In the genomic region with DNA sequence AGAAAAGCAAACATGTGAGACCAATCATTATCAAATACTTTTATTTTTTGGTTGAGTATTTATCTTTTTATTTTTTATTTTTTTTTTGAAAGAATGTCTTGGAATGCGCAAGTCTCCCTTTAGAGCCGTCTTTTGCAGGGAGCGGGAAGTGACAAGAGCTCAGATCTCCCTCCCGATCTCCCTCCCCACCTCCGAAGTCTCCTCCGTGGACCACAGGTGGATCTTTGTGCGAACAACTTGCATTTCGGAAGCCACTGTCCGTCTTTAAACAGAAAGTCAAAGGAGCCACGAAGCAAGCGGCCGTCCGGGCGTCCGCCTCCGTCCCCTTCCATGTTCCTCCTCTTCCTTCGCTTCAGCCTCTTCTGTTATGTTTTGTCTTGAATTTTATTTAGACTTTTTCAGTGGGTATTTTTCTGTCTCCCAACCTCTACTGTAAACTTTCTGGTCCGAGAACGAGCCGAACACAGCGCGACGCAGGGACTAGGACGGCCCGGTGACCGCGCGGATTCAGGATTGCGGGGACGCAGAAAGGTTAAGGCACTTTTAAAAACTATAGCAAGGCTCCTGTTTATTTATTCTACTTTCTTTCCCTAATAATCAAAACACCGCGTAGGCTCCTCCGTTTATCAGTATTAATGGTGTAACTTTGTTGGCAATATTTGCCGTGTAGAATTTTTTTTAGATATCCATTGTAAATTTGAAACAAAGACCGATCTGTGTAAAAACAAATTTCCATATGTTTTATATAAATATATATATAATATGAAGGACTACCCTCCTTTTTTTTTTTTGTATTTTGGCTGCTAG, we compare ENCODE assay signal across 17 cellular contexts. TPM values are rescaled to one million over a fixed set of nuclear protein-coding genes. Genes with fewer than 3 reads are reported as not detected.
DNase-seq lines count a peak whose midpoint lies in the region; ATAC-seq and TF ChIP-seq lines count a peak whose summit lies in the region.
"Had no signal": no experiment of that assay in that cellular context is flagged by ENCODE, and none has a peak within 500 bp of the region (broad histone marks: within the 10 kb centered on the region; RNA-seq: fewer than 3 reads in every experiment).

No MANE protein-coding gene starts in this region.

- H3K36me3 Mint-ChIP-seq in stimulated activated naive B cell treated with anti-CD40 and anti-IgM and Interleukin-4, amounts not matched to agents 10 μg/mL and 1 μg/mL and 100 μg/mL, for 72 hours = peaks cover 1 to 3% of the 10 kb centered on the region in 2 donors
- H3K36me3 Mint-ChIP-seq in activated CD8-positive, alpha-beta T cell treated with anti-CD3 and anti-CD28 coated beads for 36 hours (ENCODE audit: low read depth) = no peaks in the 10 kb centered on the region

- H3K9me3 ChIP-seq in SK-N-SH (no peaks in the 10 kb centered on the region), duodenal mucosa (ENCODE audit: control insufficient read depth in 1 of 2, low read length in 2 of 2) (no peaks in the 10 kb centered on the region), lung (ENCODE audit: control insufficient read depth in 2 of 2, insufficient read depth in 1 of 2, low read length in 1 of 2) (peaks cover 0 to 2% of the 10 kb centered on the region in 2 donors)
- H3K9me3 ChIP-seq: Caco-2, suprapubic skin had no signal

- H3K9me2 ChIP-seq in SK-N-SH = no peaks in the 10 kb centered on the region

- TF ChIP-seq RAD21 in SK-N-SH (IDR thresholded peaks at IDR 0.05; ENCODE audit: low read length) = no peak

- peak overlapping the region; percentile 91 for H3K27ac Mint-ChIP-seq in stimulated activated naive B cell treated with anti-CD40 and anti-IgM and Interleukin-4, amounts not matched to agents 10 μg/mL and 1 μg/mL and 100 μg/mL, for 72 hours
- no peak overlapping the region for H3K27ac Mint-ChIP-seq in activated CD8-positive, alpha-beta T cell treated with anti-CD3 and anti-CD28 coated beads for 36 hours
- H3K27ac Mint-ChIP-seq: T-helper 2 cell treated with Interferon-gamma antibody and Interleukin-4, amounts not matched to agents 5 μg/mL and 100 μg/mL, for 36 hours had no signal

- H3K79me2 ChIP-seq in SK-N-SH (ENCODE audit: insufficient read depth) = no peaks in the 10 kb centered on the region

- TF ChIP-seq CTCF in SK-N-SH (IDR thresholded peaks at IDR 0.05) (no peak), lung (IDR thresholded peaks at IDR 0.05; ENCODE audit: control extremely low read depth, extremely low read depth) (no peak)
- no peak for TF ChIP-seq CTCF in activated CD8-positive, alpha-beta T cell treated with anti-CD3 and anti-CD28 coated beads for 36 hours (IDR thresholded peaks at IDR 0.05)

- no peak overlapping the region for H3K27ac ChIP-seq in SK-N-SH (ENCODE audit: low read depth in 2 of 2, low read length in 1 of 2)
- H3K27ac ChIP-seq in duodenal mucosa (ENCODE audit: low read depth, low read length) = no peak overlapping the region
- peak overlapping the region in 1 of 2 donors; percentile 48 for H3K27ac ChIP-seq in lung (ENCODE audit: low read depth in 1 of 2, low read length in 1 of 2)
- H3K27ac ChIP-seq: 22Rv1, suprapubic skin had no signal

- no peaks in the 10 kb centered on the region for H3F3A ChIP-seq in SK-N-SH (replicated peaks; ENCODE audit: insufficient read depth)

- no peak for ATAC-seq in SK-N-SH treated with all-trans-retinoic acid at 6 μM for 48 hours
- no peak for ATAC-seq in lung (ENCODE audit: insufficient read depth, low FRiP score)
- ATAC-seq in stimulated activated naive B cell treated with anti-CD40 and anti-IgM and Interleukin-4, amounts not matched to agents 10 μg/mL and 1 μg/mL and 100 μg/mL, for 72 hours (replicated peaks) = no peak
- no peak for ATAC-seq in GM21786 (IDR thresholded peaks at IDR 0.05; ENCODE audit: unreplicated experiment)
- ATAC-seq in activated CD8-positive, alpha-beta T cell treated with anti-CD3 and anti-CD28 coated beads for 36 hours = no peak
- ATAC-seq: PC-3, sciatic nerve had no signal

- CTCF ChIA-PET in SK-N-SH (lab: Yijun Ruan, JAX) = no interaction called here
- CTCF ChIA-PET in activated CD8-positive, alpha-beta T cell treated with anti-CD3 and anti-CD28 coated beads for 36 hours (lab: Charles Lee) = no interaction called here

- H3K36me3 ChIP-seq in SK-N-SH (replicated peaks in 1 of 2; ENCODE audit: control insufficient read depth in 1 of 2, insufficient read depth in 2 of 2, low read length in 1 of 2) (no peaks in the 10 kb centered on the region), duodenal mucosa (ENCODE audit: control insufficient read depth in 1 of 2, insufficient read depth in 2 of 2, low read length in 2 of 2) (peaks cover 0 to 4% of the 10 kb centered on the region in 2 donors), lung (ENCODE audit: control insufficient read depth in 2 of 2, insufficient read depth in 2 of 2, low read length in 2 of 2) (peaks cover 0 to 2% of the 10 kb centered on the region in 2 donors)
- H3K36me3 ChIP-seq: suprapubic skin had no signal

- H3K9ac ChIP-seq in SK-N-SH (no peak overlapping the region), duodenal mucosa (ENCODE audit: low read depth in 1 of 2, low read length in 2 of 2) (peak overlapping the region; percentile 21 to 54)

- no peak for DNase-seq in SK-N-SH
- no peak for DNase-seq in lung (ENCODE audit: low spot score)
- DNase-seq in stimulated activated naive B cell treated with anti-CD40 and anti-IgM and Interleukin-4, amounts not matched to agents 10 μg/mL and 1 μg/mL and 100 μg/mL, for 72 hours = no peak
- DNase-seq in NCI-H2081 (lab: John Stamatoyannopoulos, UW) = no peak
- no peak for DNase-seq in activated CD8-positive, alpha-beta T cell treated with anti-CD3 and anti-CD28 coated beads for 36 hours
- DNase-seq: activated CD4-positive, alpha-beta T cell treated with anti-CD3 and anti-CD28 coated beads, Interleukin-2, amount 50 U/mL, for 1 hour; Caco-2; NCI-H1105; PC-3 had no signal

- no peak overlapping the region for H2AFZ ChIP-seq in SK-N-SH (ENCODE audit: low read depth)

- H3K4me1 ChIP-seq in SK-N-SH (ENCODE audit: control insufficient read depth in 1 of 2, insufficient read depth in 2 of 2, low read depth in 1 of 2, low read length in 1 of 2) (no peaks in the 10 kb centered on the region), duodenal mucosa (ENCODE audit: control insufficient read depth in 1 of 2, insufficient read depth in 2 of 2, low read length in 2 of 2) (peaks cover 0 to 15% of the 10 kb centered on the region in 2 donors), lung (ENCODE audit: control insufficient read depth in 2 of 2, insufficient read depth in 2 of 2, low read length in 2 of 2) (peaks cover 0 to 4% of the 10 kb centered on the region in 2 donors)

- H3K4me2 ChIP-seq in SK-N-SH = no peak overlapping the region

- H3K9me3 Mint-ChIP-seq in stimulated activated naive B cell treated with anti-CD40 and anti-IgM and Interleukin-4, amounts not matched to agents 10 μg/mL and 1 μg/mL and 100 μg/mL, for 72 hours = no peaks in the 10 kb centered on the region
- H3K9me3 Mint-ChIP-seq in activated CD8-positive, alpha-beta T cell treated with anti-CD3 and anti-CD28 coated beads for 36 hours = no peaks in the 10 kb centered on the region
- H3K9me3 Mint-ChIP-seq: T-helper 2 cell treated with Interferon-gamma antibody and Interleukin-4, amounts not matched to agents 5 μg/mL and 100 μg/mL, for 36 hours had no signal

- TF ChIP-seq EP300 in SK-N-SH (IDR thresholded peaks at IDR 0.05; ENCODE audit: borderline replicate concordance in 1 of 2, low read depth in 1 of 2, low read length in 1 of 2) = no peak

- H3K4me3 ChIP-seq in SK-N-SH (ENCODE audit: low read depth in 2 of 2, low read length in 1 of 2) (no peak overlapping the region), duodenal mucosa (ENCODE audit: low read depth in 1 of 2, low read length in 2 of 2) (peak overlapping the region in 1 of 2 donors; percentile 68), lung (peak overlapping the region; percentile 82)
- H3K4me3 ChIP-seq: suprapubic skin had no signal

- H3K27me3 ChIP-seq in SK-N-SH (ENCODE audit: insufficient read depth) = peaks cover 89% of the 10 kb centered on the region
- peaks cover 47 to 58% of the 10 kb centered on the region in 2 donors for H3K27me3 ChIP-seq in duodenal mucosa (ENCODE audit: control insufficient read depth in 1 of 2, insufficient read depth in 2 of 2, low read length in 2 of 2)
- peaks cover 4% of the 10 kb centered on the region for H3K27me3 ChIP-seq in lung (ENCODE audit: control insufficient read depth, insufficient read depth)

- POLR2A ChIA-PET in SK-N-SH (lab: Yijun Ruan, JAX) = no interaction called here
- POLR2A ChIA-PET in activated CD8-positive, alpha-beta T cell treated with anti-CD3 and anti-CD28 coated beads for 36 hours (lab: Charles Lee) = no interaction called here

- peaks cover 17 to 49% of the 10 kb centered on the region in 2 donors for H3K4me1 Mint-ChIP-seq in stimulated activated naive B cell treated with anti-CD40 and anti-IgM and Interleukin-4, amounts not matched to agents 10 μg/mL and 1 μg/mL and 100 μg/mL, for 72 hours
- peaks cover 9% of the 10 kb centered on the region for H3K4me1 Mint-ChIP-seq in activated CD8-positive, alpha-beta T cell treated with anti-CD3 and anti-CD28 coated beads for 36 hours (ENCODE audit: low read depth)

- intact Hi-C loops in activated CD8-positive, alpha-beta T cell treated with anti-CD3 and anti-CD28 coated beads for 36 hours (cut with micrococcal nuclease) = no loop called here

- H4K20me1 ChIP-seq in SK-N-SH (ENCODE audit: insufficient read depth) = 0 out of 2 replicates have a peak, but pooled peaks cover 3% of the 10 kb centered on the region

- peaks cover 62 to 81% of the 10 kb centered on the region in 2 donors for H3K27me3 Mint-ChIP-seq in stimulated activated naive B cell treated with anti-CD40 and anti-IgM and Interleukin-4, amounts not matched to agents 10 μg/mL and 1 μg/mL and 100 μg/mL, for 72 hours
- peaks cover 66% of the 10 kb centered on the region for H3K27me3 Mint-ChIP-seq in activated CD8-positive, alpha-beta T cell treated with anti-CD3 and anti-CD28 coated beads for 36 hours

- peak overlapping the region in 1 of 2 donors; percentile 28 for H3K4me3 Mint-ChIP-seq in stimulated activated naive B cell treated with anti-CD40 and anti-IgM and Interleukin-4, amounts not matched to agents 10 μg/mL and 1 μg/mL and 100 μg/mL, for 72 hours
- no peak overlapping the region for H3K4me3 Mint-ChIP-seq in activated CD8-positive, alpha-beta T cell treated with anti-CD3 and anti-CD28 coated beads for 36 hours
- H3K4me3 Mint-ChIP-seq: T-helper 2 cell treated with Interferon-gamma antibody and Interleukin-4, amounts not matched to agents 5 μg/mL and 100 μg/mL, for 36 hours had no signal

- 25% methylated on average over 35 of the region's 35 CpGs for WGBS in SK-N-SH (ENCODE audit: low lambda C conversion rate)
- 18 to 23% methylated on average over 35 of the region's 35 CpGs for WGBS in lung, 2 donors

RNA-seq across cellular contexts. Expression of a gene that starts 3.3 kb away (rescaled TPM):
- polyA plus RNA-seq in SK-N-SH (2012; rRNA removed) (0.02 TPM in 1 of 2 replicates, not detected in the other), lung (10 to 100 TPM; 12.2 to 12.5 TPM)
- polyA plus RNA-seq in SK-N-SH (2012; cell fraction: cytosol; rRNA removed) = 0.01 TPM in 1 of 2 replicates, not detected in the other
- 0.02 and 0.04 TPM in 2 replicates for polyA plus RNA-seq in SK-N-SH (2012; cell fraction: nucleus; rRNA removed)
- 10 to 100 TPM; 25.7 to 34.4 TPM for total RNA-seq in lung
- not detected for total RNA-seq in activated CD8-positive, alpha-beta T cell treated with anti-CD3 and anti-CD28 coated beads for 36 hours
- total RNA-seq: PC-3 had no signal

RNA-seq across cellular contexts. Expression of a gene that starts 41.4 kb away (rescaled TPM):
- polyA plus RNA-seq in SK-N-SH (2012; rRNA removed) (15.6 and 18.7 TPM in 2 replicates), lung (1 to 10 TPM; 9.4 to 9.9 TPM)
- 5.6 and 8.7 TPM in 2 replicates for polyA plus RNA-seq in SK-N-SH (2012; cell fraction: cytosol; rRNA removed)
- 61.2 and 70.2 TPM in 2 replicates for polyA plus RNA-seq in SK-N-SH (2012; cell fraction: nucleus; rRNA removed)
- 10 to 100 TPM; 23.3 to 28.5 TPM for total RNA-seq in lung
- total RNA-seq in activated CD8-positive, alpha-beta T cell treated with anti-CD3 and anti-CD28 coated beads for 36 hours = 10 to 100 TPM; 19.3 to 22.3 TPM

RNA-seq across cellular contexts. Expression of a gene that starts 53.0 kb away (rescaled TPM):
- polyA plus RNA-seq in SK-N-SH (2012; rRNA removed) (0.37 and 1.3 TPM in 2 replicates), lung (under 1 TPM; 0.37 to 0.43 TPM)
- 1.1 TPM in 2 replicates for polyA plus RNA-seq in SK-N-SH (2012; cell fraction: cytosol; rRNA removed)
- polyA plus RNA-seq in SK-N-SH (2012; cell fraction: nucleus; rRNA removed) = 2.0 TPM in 2 replicates
- total RNA-seq in lung = 1 to 10 TPM in 1 of 2 donors, under 1 TPM in 1; 0.82 to 2.7 TPM
- total RNA-seq in activated CD8-positive, alpha-beta T cell treated with anti-CD3 and anti-CD28 coated beads for 36 hours = not detected
- total RNA-seq: Caco-2, NCI-H460, PC-3 had no signal

Comparison
In these comparisons a context has a peak if more than half of its experiments do, and no peak if none do; other contexts are left out.
1. RNA of a gene that starts 3.3 kb away (total RNA-seq): 25.7 to 34.4 TPM in lung; not detected in activated CD8-positive, alpha-beta T cell treated with anti-CD3 and anti-CD28 coated beads for 36 hours; every median in the first group is over 10 times any median in the second.